ENCODE assay signal across 1 cellular context in the genomic region with DNA sequence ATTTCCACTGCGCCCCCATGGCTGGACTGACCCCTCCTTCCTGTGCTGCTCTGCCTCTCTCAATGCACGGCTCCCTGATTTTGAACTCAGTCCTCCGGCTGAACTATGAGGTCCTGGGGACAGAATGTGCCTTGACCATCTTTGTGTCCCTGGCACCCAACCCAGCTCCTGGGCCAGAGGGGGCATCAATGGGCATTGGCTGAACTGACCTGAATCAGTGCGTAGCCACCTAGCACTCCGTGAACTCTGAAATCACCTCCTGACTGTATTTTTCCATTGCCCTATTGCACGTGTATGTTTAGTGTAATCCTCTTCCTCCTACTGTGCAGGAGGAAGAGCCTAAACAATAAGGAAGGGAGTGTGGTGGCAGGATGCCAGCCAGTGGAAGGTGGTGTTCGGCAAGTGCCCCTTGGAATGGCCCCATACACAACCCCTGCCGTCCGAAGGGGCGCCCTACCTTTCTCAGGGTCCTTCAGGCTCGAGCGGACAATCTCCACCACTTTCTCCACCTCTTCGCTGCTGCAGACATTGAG.
TF ChIP-seq lines count a peak whose summit lies in the region.

No MANE protein-coding gene starts in this region.

TF ChIP-seq in K562, 482 proteins besides CTCF, POLR2A, EP300 and RAD21:
- TF ChIP-seq, protein P1, sequence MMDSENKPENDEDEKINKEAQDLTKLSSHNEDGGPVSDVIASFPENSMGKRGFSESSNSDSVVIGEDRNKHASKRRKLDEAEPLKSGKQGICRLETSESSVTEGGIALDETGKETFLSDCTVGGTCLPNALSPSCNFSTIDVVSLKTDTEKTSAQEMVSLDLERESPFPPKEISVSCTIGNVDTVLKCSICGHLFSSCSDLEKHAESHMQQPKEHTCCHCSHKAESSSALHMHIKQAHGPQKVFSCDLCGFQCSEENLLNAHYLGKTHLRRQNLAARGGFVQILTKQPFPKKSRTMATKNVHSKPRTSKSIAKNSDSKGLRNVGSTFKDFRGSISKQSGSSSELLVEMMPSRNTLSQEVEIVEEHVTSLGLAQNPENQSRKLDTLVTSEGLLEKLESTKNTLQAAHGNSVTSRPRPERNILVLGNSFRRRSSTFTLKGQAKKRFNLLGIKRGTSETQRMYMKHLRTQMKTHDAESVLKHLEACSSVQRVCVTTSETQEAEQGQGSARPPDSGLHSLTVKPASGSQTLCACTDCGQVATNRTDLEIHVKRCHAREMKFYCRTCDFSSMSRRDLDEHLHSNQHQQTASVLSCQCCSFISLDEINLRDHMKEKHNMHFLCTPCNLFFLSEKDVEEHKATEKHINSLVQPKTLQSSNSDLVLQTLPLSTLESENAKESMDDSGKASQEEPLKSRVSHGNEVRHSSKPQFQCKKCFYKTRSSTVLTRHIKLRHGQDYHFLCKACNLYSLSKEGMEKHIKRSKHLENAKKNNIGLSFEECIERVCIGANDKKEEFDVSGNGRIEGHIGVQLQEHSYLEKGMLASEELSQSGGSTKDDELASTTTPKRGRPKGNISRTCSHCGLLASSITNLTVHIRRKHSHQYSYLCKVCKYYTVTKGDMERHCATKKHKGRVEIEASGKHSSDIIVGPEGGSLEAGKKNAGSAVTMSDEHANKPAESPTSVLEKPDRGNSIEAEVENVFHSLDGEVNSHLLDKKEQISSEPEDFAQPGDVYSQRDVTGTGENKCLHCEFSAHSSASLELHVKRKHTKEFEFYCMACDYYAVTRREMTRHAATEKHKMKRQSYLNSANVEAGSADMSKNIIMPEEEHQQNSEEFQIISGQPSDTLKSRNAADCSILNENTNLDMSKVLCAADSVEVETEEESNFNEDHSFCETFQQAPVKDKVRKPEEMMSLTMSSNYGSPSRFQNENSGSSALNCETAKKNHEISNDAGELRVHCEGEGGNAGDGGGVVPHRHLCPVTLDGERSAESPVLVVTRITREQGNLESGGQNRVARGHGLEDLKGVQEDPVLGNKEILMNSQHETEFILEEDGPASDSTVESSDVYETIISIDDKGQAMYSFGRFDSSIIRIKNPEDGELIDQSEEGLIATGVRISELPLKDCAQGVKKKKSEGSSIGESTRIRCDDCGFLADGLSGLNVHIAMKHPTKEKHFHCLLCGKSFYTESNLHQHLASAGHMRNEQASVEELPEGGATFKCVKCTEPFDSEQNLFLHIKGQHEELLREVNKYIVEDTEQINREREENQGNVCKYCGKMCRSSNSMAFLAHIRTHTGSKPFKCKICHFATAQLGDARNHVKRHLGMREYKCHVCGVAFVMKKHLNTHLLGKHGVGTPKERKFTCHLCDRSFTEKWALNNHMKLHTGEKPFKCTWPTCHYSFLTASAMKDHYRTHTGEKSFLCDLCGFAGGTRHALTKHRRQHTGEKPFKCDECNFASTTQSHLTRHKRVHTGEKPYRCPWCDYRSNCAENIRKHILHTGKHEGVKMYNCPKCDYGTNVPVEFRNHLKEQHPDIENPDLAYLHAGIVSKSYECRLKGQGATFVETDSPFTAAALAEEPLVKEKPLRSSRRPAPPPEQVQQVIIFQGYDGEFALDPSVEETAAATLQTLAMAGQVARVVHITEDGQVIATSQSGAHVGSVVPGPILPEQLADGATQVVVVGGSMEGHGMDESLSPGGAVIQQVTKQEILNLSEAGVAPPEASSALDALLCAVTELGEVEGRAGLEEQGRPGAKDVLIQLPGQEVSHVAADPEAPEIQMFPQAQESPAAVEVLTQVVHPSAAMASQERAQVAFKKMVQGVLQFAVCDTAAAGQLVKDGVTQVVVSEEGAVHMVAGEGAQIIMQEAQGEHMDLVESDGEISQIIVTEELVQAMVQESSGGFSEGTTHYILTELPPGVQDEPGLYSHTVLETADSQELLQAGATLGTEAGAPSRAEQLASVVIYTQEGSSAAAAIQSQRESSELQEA (IDR thresholded peaks at IDR 0.05; ENCODE audit: low read depth) = no peak
- peak; percentile 38; the same call in 1 of the 2 replicates for TF ChIP-seq BHLHE40 (IDR thresholded peaks at IDR 0.05; ENCODE audit: low read length)
